Comparison of ENCODE assay signal across 1 cellular context in the genomic region with DNA sequence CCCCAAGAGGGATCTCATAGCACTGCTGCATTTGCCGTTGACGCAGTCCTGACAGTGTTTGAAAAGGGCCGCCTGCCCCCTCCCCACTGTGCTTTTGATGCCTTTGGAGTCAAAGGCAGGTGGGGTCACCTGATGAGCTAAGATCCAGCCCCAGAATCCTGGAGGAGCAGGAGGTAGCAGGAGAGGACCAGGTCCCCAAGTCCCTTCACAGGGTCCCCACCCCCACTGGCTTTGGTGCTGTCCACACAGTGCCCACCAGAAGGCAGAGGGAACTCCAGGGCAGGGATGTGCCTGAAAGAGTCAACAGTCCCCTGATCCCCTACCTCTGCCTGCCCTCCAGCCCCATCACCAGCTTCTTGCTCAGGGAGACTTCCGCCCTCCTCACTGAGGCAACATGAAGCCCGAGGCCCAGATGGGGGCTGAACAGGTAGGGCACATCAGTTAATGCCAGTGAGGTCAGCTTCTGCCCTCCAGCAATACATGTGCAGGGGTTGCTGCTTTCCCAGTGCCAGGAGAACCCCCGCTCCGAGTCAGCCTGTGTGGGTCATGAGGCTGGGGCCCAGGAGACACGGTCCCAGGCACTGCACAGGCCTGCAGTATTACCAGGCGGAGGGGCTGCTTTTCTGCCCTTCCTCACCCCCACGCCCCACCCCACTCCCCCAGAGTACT.
TF ChIP-seq lines count a peak whose summit lies in the region.

No MANE protein-coding gene starts in this region.

TF ChIP-seq in H1, 55 proteins besides CTCF, POLR2A, EP300 and RAD21:
- TF ChIP-seq, protein P1, sequence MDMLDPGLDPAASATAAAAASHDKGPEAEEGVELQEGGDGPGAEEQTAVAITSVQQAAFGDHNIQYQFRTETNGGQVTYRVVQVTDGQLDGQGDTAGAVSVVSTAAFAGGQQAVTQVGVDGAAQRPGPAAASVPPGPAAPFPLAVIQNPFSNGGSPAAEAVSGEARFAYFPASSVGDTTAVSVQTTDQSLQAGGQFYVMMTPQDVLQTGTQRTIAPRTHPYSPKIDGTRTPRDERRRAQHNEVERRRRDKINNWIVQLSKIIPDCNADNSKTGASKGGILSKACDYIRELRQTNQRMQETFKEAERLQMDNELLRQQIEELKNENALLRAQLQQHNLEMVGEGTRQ (IDR thresholded peaks at IDR 0.05; ENCODE audit: low read length) = no peak
- TF ChIP-seq BACH1 (IDR thresholded peaks at IDR 0.05; ENCODE audit: low read length) = no peak
- no peak for TF ChIP-seq HDAC2 (IDR thresholded peaks at IDR 0.05; ENCODE audit: borderline replicate concordance in 1 of 2, low read depth in 2 of 2, low read length in 2 of 2)
- TF ChIP-seq RFX5 (IDR thresholded peaks at IDR 0.05; ENCODE audit: borderline replicate concordance, low read depth, low read length) = no peak
- no peak for TF ChIP-seq CREB1 (IDR thresholded peaks at IDR 0.05)
- TF ChIP-seq JUND (IDR thresholded peaks at IDR 0.05; ENCODE audit: low read length) = no peak
- TF ChIP-seq SP1 (IDR thresholded peaks at IDR 0.05; ENCODE audit: low read depth, low read length) = no peak
- TF ChIP-seq CBX8 (IDR thresholded peaks at IDR 0.05; ENCODE audit: borderline replicate concordance, low read depth, low read length) = no peak
- no peak for TF ChIP-seq PHF8 (conservative IDR thresholded peaks at IDR 0.05; ENCODE audit: low read depth, low read length)
- no peak for TF ChIP-seq SAP30 (IDR thresholded peaks at IDR 0.05; ENCODE audit: insufficient read depth, insufficient replicate concordance, low read length)
- no peak for TF ChIP-seq TBP (IDR thresholded peaks at IDR 0.05; ENCODE audit: low read depth, low read length)
- no peak for TF ChIP-seq RNF2 (IDR thresholded peaks at IDR 0.05; ENCODE audit: borderline replicate concordance, low read depth, low read length, missing control alignments, poor library complexity, severe bottlenecking)
- TF ChIP-seq CEBPB (IDR thresholded peaks at IDR 0.05; ENCODE audit: low read depth, low read length) = no peak
- no peak for TF ChIP-seq YY1 (IDR thresholded peaks at IDR 0.05; ENCODE audit: low read depth, low read length)
- no peak for TF ChIP-seq RXRA (IDR thresholded peaks at IDR 0.05; ENCODE audit: insufficient read depth, low read depth, low read length)
- TF ChIP-seq, protein P2, sequence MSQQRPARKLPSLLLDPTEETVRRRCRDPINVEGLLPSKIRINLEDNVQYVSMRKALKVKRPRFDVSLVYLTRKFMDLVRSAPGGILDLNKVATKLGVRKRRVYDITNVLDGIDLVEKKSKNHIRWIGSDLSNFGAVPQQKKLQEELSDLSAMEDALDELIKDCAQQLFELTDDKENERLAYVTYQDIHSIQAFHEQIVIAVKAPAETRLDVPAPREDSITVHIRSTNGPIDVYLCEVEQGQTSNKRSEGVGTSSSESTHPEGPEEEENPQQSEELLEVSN (IDR thresholded peaks at IDR 0.05) = no peak
